In the genomic region with DNA sequence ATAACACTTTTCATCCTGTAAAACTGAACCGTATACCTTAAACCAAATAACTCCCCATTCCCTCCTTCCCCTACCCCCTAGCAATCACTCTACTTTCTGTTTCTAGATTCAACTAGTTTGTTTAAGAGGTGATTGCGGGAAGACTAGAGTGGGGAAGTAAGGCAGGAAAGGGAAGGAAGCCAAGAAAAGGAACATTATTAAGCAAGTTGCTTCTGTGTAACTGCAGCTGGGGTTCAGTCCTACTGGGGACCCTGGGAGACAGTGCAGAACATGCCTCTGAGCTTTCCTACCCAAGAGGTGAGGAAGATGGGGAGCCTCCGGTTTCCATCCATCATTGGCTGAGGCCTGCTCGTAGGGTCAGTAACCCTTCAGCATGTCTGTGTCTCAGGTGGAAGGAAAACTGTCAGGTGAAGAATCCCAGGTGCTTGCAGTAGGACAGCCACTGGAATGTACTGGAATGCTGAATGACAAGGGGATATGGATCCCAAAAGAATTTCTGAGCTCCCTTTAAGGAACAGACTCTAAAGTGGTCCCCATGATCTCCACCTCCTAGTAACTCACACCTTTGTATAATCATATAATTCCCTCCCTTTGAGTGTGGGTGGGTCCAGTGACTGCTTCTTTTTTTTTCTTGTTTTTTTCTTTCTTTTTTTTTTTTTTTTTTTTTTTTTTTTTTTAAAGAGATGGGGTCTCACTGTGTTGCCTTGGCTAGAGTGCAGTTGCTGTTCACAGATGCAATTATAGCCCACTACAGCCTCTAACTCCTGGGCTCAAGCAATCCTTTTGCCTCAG, we compare ENCODE assay signal across 13 cellular contexts. TPM values are rescaled to one million over a fixed set of nuclear protein-coding genes. Genes with fewer than 3 reads are reported as not detected.
A peak's percentile ranks its signal among the peaks of the same experiment; 100 is the strongest.
DNase-seq lines count a peak whose midpoint lies in the region; ATAC-seq, FAIRE-seq and TF ChIP-seq lines count a peak whose summit lies in the region.
"Had no signal": no experiment of that assay in that cellular context is flagged by ENCODE, and none has a peak within 500 bp of the region (broad histone marks: within the 10 kb centered on the region; RNA-seq: fewer than 3 reads in every experiment).

No MANE protein-coding gene starts in this region.

- H3K4me3 Mint-ChIP-seq in activated B cell treated with CpG ODN at 0.5 μM for 24 hours: no peak overlapping the region
- H3K4me3 Mint-ChIP-seq: CD4-positive, CD25-positive, alpha-beta regulatory T cell had no signal

- H3K9ac ChIP-seq in GM23248: 0 out of 2 replicates have a peak overlapping the region, but pooled peaks have one; percentile 22

- no peaks in the 10 kb centered on the region for H3K27me3 ChIP-seq in GM23248 (replicated peaks; ENCODE audit: insufficient read depth)
- H3K27me3 ChIP-seq in left ventricle myocardium inferior (ENCODE audit: low read depth): no peaks in the 10 kb centered on the region
- H3K27me3 ChIP-seq in small intestine (ENCODE audit: control insufficient read depth in 2 of 2, insufficient read depth in 2 of 2, low read length in 2 of 2): no peaks in the 10 kb centered on the region

- H3K4me3 ChIP-seq in GM23248 (no peak overlapping the region), left ventricle myocardium inferior (no peak overlapping the region), small intestine (ENCODE audit: low read depth in 1 of 2, low read length in 2 of 2) (no peak overlapping the region)

- CTCF ChIA-PET in activated B cell treated with CpG ODN at 0.5 μM for 24 hours (lab: Charles Lee): no interaction called here

- POLR2A ChIA-PET in activated B cell treated with CpG ODN at 0.5 μM for 24 hours (lab: Charles Lee): interaction anchor here (0.6 to 2.9 kb wide), 7 partner anchors 22 to 34 kb away, joined by 3 to 25 read pairs (median 3); partner anchors contain the start of genes H3-3A and SDE2

- FAIRE-seq in small intestine (lab: Jason Lieb, UNC): no peak

- H3K4me2 ChIP-seq in GM23248 (ENCODE audit: unreplicated experiment): no peak overlapping the region

- no peaks in the 10 kb centered on the region for H3K9me3 Mint-ChIP-seq in activated B cell treated with CpG ODN at 0.5 μM for 24 hours

- WGBS in GM23248 (ENCODE audit: low coverage in 1 of 2, low lambda C conversion rate in 2 of 2, missing lambda C conversion rate in 2 of 2), 2 experiments: 97 to 99% methylated on average over 4 of the region's 4 CpGs
- 78 to 86% (median 78%) methylated on average over 4 of the region's 4 CpGs for WGBS in small intestine, 3 donors

- no peak for DNase-seq in GM23248
- DNase-seq in activated B cell treated with CpG ODN at 0.5 μM for 24 hours: no peak
- DNase-seq in left ventricle myocardium inferior: no peak
- DNase-seq in small intestine: no peak
- DNase-seq in NCI-H1436 (lab: John Stamatoyannopoulos, UW): no peak
- no peak for DNase-seq in GOT3 (lab: John Stamatoyannopoulos, UW)
- no peak for DNase-seq in NCI-H82 (lab: John Stamatoyannopoulos, UW)
- DNase-seq: activated CD8-positive, alpha-beta memory T cell treated with anti-CD3 and anti-CD28 coated beads, Interleukin-2, amount 50 U/mL, for 4 hours; CD4-positive, CD25-positive, alpha-beta regulatory T cell; glutamatergic neuron; Karpas-422; stimulated activated naive CD4-positive, alpha-beta T cell treated with Interleukin-2 at 50 U/mL for 16 hours had no signal

- no peaks in the 10 kb centered on the region for H4K20me1 ChIP-seq in GM23248 (ENCODE audit: insufficient read depth)

- H3K27ac ChIP-seq in GM23248 (peak overlapping the region; percentile 56), left ventricle myocardium inferior (replicated peaks) (peak overlapping the region; percentile 76), small intestine (ENCODE audit: low read depth in 1 of 2, low read length in 1 of 2) (peak overlapping the region; percentile 70 to 82)

- in situ Hi-C loops in GM23248 (cut with MboI): no loop called here

- no peaks in the 10 kb centered on the region for H3K9me2 ChIP-seq in GM23248 (ENCODE audit: insufficient read depth)

- peaks cover 11% of the 10 kb centered on the region for H3K4me1 ChIP-seq in GM23248 (ENCODE audit: insufficient read depth)
- H3K4me1 ChIP-seq in left ventricle myocardium inferior: peaks cover 10% of the 10 kb centered on the region
- H3K4me1 ChIP-seq in small intestine (ENCODE audit: control insufficient read depth in 2 of 2, insufficient read depth in 1 of 2, low read depth in 1 of 2, low read length in 1 of 2): peaks cover 0 to 3% of the 10 kb centered on the region in 2 donors

- H3K9me3 ChIP-seq in GM23248 (ENCODE audit: low read depth) (no peaks in the 10 kb centered on the region), left ventricle myocardium inferior (replicated peaks) (no peaks in the 10 kb centered on the region), small intestine (ENCODE audit: control insufficient read depth, low read depth) (no peaks in the 10 kb centered on the region)

- intact Hi-C loops in activated B cell treated with CpG ODN at 0.5 μM for 24 hours (cut with micrococcal nuclease) (loop anchor here (2.0 kb wide), 1 partner anchor 19 kb away; no protein-coding TSS in a partner anchor), left ventricle myocardium inferior (cut with micrococcal nuclease) (no loop called here)

- no peaks in the 10 kb centered on the region for H3K27me3 Mint-ChIP-seq in activated B cell treated with CpG ODN at 0.5 μM for 24 hours

- no peak overlapping the region for H2AFZ ChIP-seq in GM23248

- no peak for TF ChIP-seq CTCF in activated B cell treated with CpG ODN at 0.5 μM for 24 hours (IDR thresholded peaks at IDR 0.05)
- TF ChIP-seq CTCF in left ventricle myocardium inferior (IDR thresholded peaks at IDR 0.05; ENCODE audit: borderline replicate concordance): no peak

- H3K79me2 ChIP-seq in GM23248 (ENCODE audit: insufficient read depth): no peaks in the 10 kb centered on the region

- peaks cover 8% of the 10 kb centered on the region for H3F3A ChIP-seq in GM23248 (ENCODE audit: insufficient read depth)

- peak overlapping the region; percentile 35 for H3K27ac Mint-ChIP-seq in activated B cell treated with CpG ODN at 0.5 μM for 24 hours

- peaks cover 37% of the 10 kb centered on the region for H3K4me1 Mint-ChIP-seq in activated B cell treated with CpG ODN at 0.5 μM for 24 hours
- H3K4me1 Mint-ChIP-seq: CD4-positive, CD25-positive, alpha-beta regulatory T cell had no signal

- ATAC-seq in activated B cell treated with CpG ODN at 0.5 μM for 24 hours (ENCODE audit: low read depth): no peak
- ATAC-seq in GM18907 (IDR thresholded peaks at IDR 0.05; ENCODE audit: unreplicated experiment): no peak

- H3K36me3 ChIP-seq in GM23248 (ENCODE audit: low read depth) (no peaks in the 10 kb centered on the region), left ventricle myocardium inferior (no peaks in the 10 kb centered on the region), small intestine (ENCODE audit: control insufficient read depth in 2 of 2, insufficient read depth in 2 of 2, low read length in 2 of 2) (no peaks in the 10 kb centered on the region)

- no peaks in the 10 kb centered on the region for H3K36me3 Mint-ChIP-seq in activated B cell treated with CpG ODN at 0.5 μM for 24 hours (ENCODE audit: low read depth)
- H3K36me3 Mint-ChIP-seq: CD4-positive, CD25-positive, alpha-beta regulatory T cell had no signal

RNA-seq across cellular contexts. Expression of gene H3-3A, which starts 28.7 kb away (rescaled TPM):
- 140 and 212 TPM in 2 replicates for total RNA-seq in GM23248 (2014; rRNA removed; shearing (Covaris generic))
- polyA plus RNA-seq in GM23248 (2016; fragmentation: Nextera tagmentation; extraction: Ambion mirVana): 262 and 264 TPM in 2 replicates
- 600 and 642 TPM in 2 replicates for total RNA-seq in activated B cell treated with CpG ODN at 0.5 μM for 24 hours
- 324 TPM for total RNA-seq in left ventricle myocardium inferior
- polyA plus RNA-seq in small intestine: 1,000 to 10,000 TPM in 2 of 3 donors, 100 to 1,000 TPM in 1; 851 to 1,257 (median 1,018) TPM

RNA-seq across cellular contexts. Expression of gene SDE2, which starts 34.7 kb away (rescaled TPM):
- total RNA-seq in GM23248 (2014; rRNA removed; shearing (Covaris generic)): 21.6 and 30.1 TPM in 2 replicates
- polyA plus RNA-seq in GM23248 (2016; fragmentation: Nextera tagmentation; extraction: Ambion mirVana): 18.0 and 18.3 TPM in 2 replicates
- 21.1 and 21.8 TPM in 2 replicates for total RNA-seq in activated B cell treated with CpG ODN at 0.5 μM for 24 hours
- total RNA-seq in left ventricle myocardium inferior: 11.3 TPM
- 10 to 100 TPM in 1 of 3 donors, 1 to 10 TPM in 2; 7.8 to 10.9 (median 8.5) TPM for polyA plus RNA-seq in small intestine
